ENCODE assay signal across 12 cellular contexts in genomic region chr10:94943432-94944103, GRCh38. TPM values are rescaled to one million over a fixed set of nuclear protein-coding genes. Genes with fewer than 3 reads are reported as not detected.
DNase-seq lines count a peak whose midpoint lies in the region; ATAC-seq, FAIRE-seq and TF ChIP-seq lines count a peak whose summit lies in the region.
"Not testable (repeated sequence)": the region's sequence is repeated elsewhere in the genome, so short reads cannot be mapped to it uniquely, and the experiment has no call there.
"Had no signal": no experiment of that assay in that cellular context is flagged by ENCODE, and none has a peak within 500 bp of the region (broad histone marks: within the 10 kb centered on the region; RNA-seq: fewer than 3 reads in every experiment).

No MANE protein-coding gene starts in this region.

- 20% methylated on average over 5 of the region's 5 CpGs for WGBS in GM12878 (ENCODE audit: insufficient coverage, insufficient replicate concordance, low lambda C conversion rate, missing lambda C conversion rate)
- WGBS in endodermal cell (ENCODE audit: insufficient coverage in 1 of 2, insufficient read length in 1 of 2), 2 experiments = 86 to 92% methylated on average over 2 to 5 of the region's 5 CpGs

- not testable (repeated sequence) for H3K4me2 ChIP-seq in GM23338; GM12878 (ENCODE audit: control insufficient read depth, insufficient read depth)

- peaks cover 14% of the 10 kb centered on the region for H3K36me3 ChIP-seq in GM23338 (ENCODE audit: insufficient read depth)
- not testable (repeated sequence) for H3K36me3 ChIP-seq in NT2/D1 (ENCODE audit: insufficient read depth, insufficient read length, low read length); GM12878 (ENCODE audit: control insufficient read depth in 2 of 2, insufficient read depth in 2 of 2, low read length in 1 of 2); endodermal cell (ENCODE audit: control insufficient read depth, insufficient read depth, low read length)

- not testable (repeated sequence) for H4K20me1 ChIP-seq in GM23338 (replicated peaks; ENCODE audit: insufficient read depth); GM12878 (ENCODE audit: control insufficient read depth, insufficient read depth)

- H3K9me2 ChIP-seq in GM23338 (ENCODE audit: insufficient read depth) = not testable (repeated sequence)

- not testable (repeated sequence) for H3K79me2 ChIP-seq in GM23338 (replicated peaks; ENCODE audit: insufficient read depth); GM12878 (ENCODE audit: control insufficient read depth, insufficient read depth, low read length)

- H3K9ac ChIP-seq in NT2/D1 (ENCODE audit: insufficient read length, low read depth); GM12878 (ENCODE audit: control insufficient read depth, insufficient read depth, low read length); endodermal cell (ENCODE audit: extremely low read depth, low read length, poor library complexity, severe bottlenecking): not testable (repeated sequence)

- RAD21 ChIA-PET in GM12878 (lab: Charles Lee; ENCODE audit: unreplicated experiment) = not testable (repeated sequence)

- peaks cover 17% of the 10 kb centered on the region; the same call in 1 of the 2 replicates for H3K9me3 ChIP-seq in NT2/D1 (ENCODE audit: insufficient read depth, low read length)
- not testable (repeated sequence) for H3K9me3 ChIP-seq in GM12878 (replicated peaks; ENCODE audit: control insufficient read depth, insufficient read depth, low read length)
- peaks cover 53% of the 10 kb centered on the region for H3K9me3 ChIP-seq in endodermal cell (ENCODE audit: control insufficient read depth, low read length)

- H3K4me1 Mint-ChIP-seq in GM23338, endodermal cell: not testable (repeated sequence)

- BruUV-seq in GM12878 (replicated peaks; lab: Mats Ljungman, UMichigan) = not testable (repeated sequence)

- not testable (repeated sequence) for TF ChIP-seq EP300 in GM12878 (IDR thresholded peaks at IDR 0.05; ENCODE audit: borderline replicate concordance in 1 of 2, control insufficient read depth in 1 of 2, low read depth in 2 of 2, low read length in 2 of 2)

- not testable (repeated sequence) for TF ChIP-seq POLR2A in GM12878 (IDR thresholded peaks at IDR 0.05; ENCODE audit: low read depth, low read length)

- POLR2A ChIA-PET in GM12878 (lab: Charles Lee) = not testable (repeated sequence)

- H3K4me3 Mint-ChIP-seq in GM23338, endodermal cell: not testable (repeated sequence)

- not testable (repeated sequence) for TF ChIP-seq RAD21 in GM12878 (IDR thresholded peaks at IDR 0.05; ENCODE audit: insufficient read depth, low read depth, low read length)

- H3K4me1 ChIP-seq in GM23338 (ENCODE audit: insufficient read depth); NT2/D1 (ENCODE audit: insufficient read depth, insufficient read length); GM12878 (ENCODE audit: control insufficient read depth, insufficient read depth, low read length); endodermal cell (ENCODE audit: control insufficient read depth, insufficient read depth, low read length): not testable (repeated sequence)

- not testable (repeated sequence) for H3K27me3 Mint-ChIP-seq in GM23338 (ENCODE audit: insufficient read depth, low read depth, poor library complexity); endodermal cell (ENCODE audit: insufficient read depth)

- TF ChIP-seq CTCF in GM23338 (conservative IDR thresholded peaks at IDR 0.05; ENCODE audit: low read depth in 2 of 2); GM12878 (IDR thresholded peaks at IDR 0.05 in 2 of 3, conservative IDR thresholded peaks at IDR 0.05 in 1 of 3; ENCODE audit: control insufficient read depth in 2 of 3, extremely low read depth in 1 of 3, insufficient read depth in 1 of 3, low read depth in 3 of 3, low read length in 3 of 3); endodermal cell (conservative IDR thresholded peaks at IDR 0.05): not testable (repeated sequence)

- ATAC-seq in GM23338, GM12878: not testable (repeated sequence)

- H3F3A ChIP-seq in GM23338 (replicated peaks; ENCODE audit: low read depth) = not testable (repeated sequence)

- DNase-seq in A172 (ENCODE audit: low spot score) (peak; percentile 4), DMS 273 (lab: John Stamatoyannopoulos, UW; ENCODE audit: unreplicated experiment) (peak; percentile 2), GM23338 (ENCODE audit: low spot score) (peak; percentile 35), KBM-7 (peak; percentile 5), NT2/D1 (ENCODE audit: low read depth, low spot score) (peak; percentile 2)
- not testable (repeated sequence) for DNase-seq in GM12878 (ENCODE audit: low read depth, low spot score); endodermal cell

- H3K27me3 ChIP-seq in GM23338 (ENCODE audit: insufficient read depth); NT2/D1 (ENCODE audit: insufficient read depth, insufficient read length); GM12878 (replicated peaks in 1 of 2; ENCODE audit: control insufficient read depth in 2 of 2, insufficient read depth in 2 of 2, low read length in 1 of 2); endodermal cell (ENCODE audit: control insufficient read depth, insufficient read depth, low read length, poor library complexity, severe bottlenecking): not testable (repeated sequence)

- in situ Hi-C loops in KBM-7 (cut with MboI; ENCODE audit: low pct_unique_long_range_greater_than_20kb, low sequenced_read_pairs); GM12878 (cut with MboI): not testable (repeated sequence)

- not testable (repeated sequence) for H2AFZ ChIP-seq in GM23338; GM12878 (ENCODE audit: control insufficient read depth, low read depth, low read length)

- H3K27ac ChIP-seq in GM23338 (ENCODE audit: low read depth); GM12878 (ENCODE audit: control insufficient read depth, insufficient read depth); endodermal cell (ENCODE audit: low read depth, low read length): not testable (repeated sequence)

- FAIRE-seq in GM12878 (lab: Jason Lieb, UNC) = not testable (repeated sequence)

- 0 out of 2 replicates have a peak overlapping the region, but pooled peaks have one; percentile 17 for H3K27ac Mint-ChIP-seq in GM23338
- not testable (repeated sequence) for H3K27ac Mint-ChIP-seq in endodermal cell

- peaks cover 42% of the 10 kb centered on the region for H3K9me3 Mint-ChIP-seq in GM23338
- peaks cover 58% of the 10 kb centered on the region for H3K9me3 Mint-ChIP-seq in endodermal cell

- SMC1A ChIA-PET in GM12878 (lab: Charles Lee; ENCODE audit: uncharacterized antibody, unreplicated experiment) = not testable (repeated sequence)

- CTCF ChIA-PET in GM12878 (lab: Yijun Ruan, JAX) = not testable (repeated sequence)

- H3K4me3 ChIP-seq in GM23338; NT2/D1 (ENCODE audit: insufficient read length, low read depth); GM12878: not testable (repeated sequence)
- peak overlapping the region; percentile 29 for H3K4me3 ChIP-seq in endodermal cell (ENCODE audit: low read length)

- intact Hi-C loops in GM12878 (cut with micrococcal nuclease; ENCODE audit: unreplicated experiment) = loop anchor here (10.0 kb wide), 1 partner anchor 59 kb away; no protein-coding TSS in a partner anchor

- peaks cover 24% of the 10 kb centered on the region for H3K36me3 Mint-ChIP-seq in GM23338 (ENCODE audit: low read depth)
- not testable (repeated sequence) for H3K36me3 Mint-ChIP-seq in endodermal cell (ENCODE audit: low read depth)

TF ChIP-seq in GM12878, 131 proteins besides CTCF, POLR2A, EP300 and RAD21:
- 0 out of 2 replicates have a peak, but pooled peaks have one; percentile 53 for TF ChIP-seq CBX5 (IDR thresholded peaks at IDR 0.05; ENCODE audit: low read depth)

RNA-seq across cellular contexts. Expression of gene CYP2C9, which starts 5.1 kb away (rescaled TPM):
- not detected in 2 replicates for total RNA-seq in A172 (2014; rRNA removed; shearing (Covaris generic))
- total RNA-seq in GM23338 (2014; rRNA removed; shearing (Covaris generic)) = not detected in 2 replicates
- polyA plus RNA-seq in GM23338 (2016; fragmentation: Nextera tagmentation; extraction: Ambion mirVana) = not detected in 2 replicates
- not detected in 2 replicates for total RNA-seq in GM12878 (2013; cell fraction: nucleolus; rRNA removed)
- total RNA-seq in GM12878 (2014; rRNA removed) = not detected in 2 replicates
- not detected in 2 replicates for total RNA-seq in GM12878 (2014; rRNA removed; fragmentation: Illumina TruSeq; extraction: Trizol)
- 0.23 and 0.40 TPM in 2 replicates for total RNA-seq in GM12878 (2021)
- not detected for polyA plus RNA-seq in GM12878 (2011; ENCODE audit: low read depth)
- 0.04 and 0.17 TPM in 2 replicates for polyA plus RNA-seq in GM12878 (2011; rRNA removed)
- not detected in 2 replicates for polyA plus RNA-seq in GM12878 (2011; cell fraction: cytosol; rRNA removed)
- 0.37 and 0.45 TPM in 2 replicates for polyA plus RNA-seq in GM12878 (2011; cell fraction: nucleus; rRNA removed)
- polyA plus RNA-seq in GM12878 (2012) = not detected in 2 replicates
- 0.06 TPM in 1 of 2 replicates, not detected in the other for polyA plus RNA-seq in GM12878 (2014; fragmentation: Illumina TruSeq; extraction: Trizol)
- not detected for polyA plus RNA-seq in GM12878 (2014; fragmentation: Nextera tagmentation; extraction: Ambion mirVana)
- polyA plus RNA-seq in GM12878 (2014; rRNA removed) = not detected in 2 replicates
- not detected for polyA plus RNA-seq in GM12878 (2016; fragmentation: Nextera tagmentation; extraction: Ambion mirVana)
- not detected in 2 replicates for polyA minus RNA-seq in GM12878 (2011; rRNA and poly(A)+ RNA removed)
- polyA minus RNA-seq in GM12878 (2011; cell fraction: cytosol; rRNA and poly(A)+ RNA removed) = not detected in 2 replicates
- polyA minus RNA-seq in GM12878 (2011; cell fraction: nucleus; rRNA and poly(A)+ RNA removed) = not detected in 2 replicates
- under 1 TPM in 1 of 2 donors, not detected in 1; 0.24 TPM for total RNA-seq in endodermal cell
- polyA plus RNA-seq in endodermal cell (2013, experiment 1 of 2) = not detected
- polyA plus RNA-seq in endodermal cell (2013, experiment 2 of 2) = not detected
- total RNA-seq: CD4-positive, CD25-positive, alpha-beta regulatory T cell; CD8-positive, alpha-beta memory T cell; GM23248; HepG2 had no signal
- polyA plus RNA-seq: CD4-positive, CD25-positive, alpha-beta regulatory T cell; CD8-positive, alpha-beta memory T cell; GM23248; HepG2; IgD-negative memory B cell had no signal
